1 cellular context compared by ENCODE assay signal in the genomic region with DNA sequence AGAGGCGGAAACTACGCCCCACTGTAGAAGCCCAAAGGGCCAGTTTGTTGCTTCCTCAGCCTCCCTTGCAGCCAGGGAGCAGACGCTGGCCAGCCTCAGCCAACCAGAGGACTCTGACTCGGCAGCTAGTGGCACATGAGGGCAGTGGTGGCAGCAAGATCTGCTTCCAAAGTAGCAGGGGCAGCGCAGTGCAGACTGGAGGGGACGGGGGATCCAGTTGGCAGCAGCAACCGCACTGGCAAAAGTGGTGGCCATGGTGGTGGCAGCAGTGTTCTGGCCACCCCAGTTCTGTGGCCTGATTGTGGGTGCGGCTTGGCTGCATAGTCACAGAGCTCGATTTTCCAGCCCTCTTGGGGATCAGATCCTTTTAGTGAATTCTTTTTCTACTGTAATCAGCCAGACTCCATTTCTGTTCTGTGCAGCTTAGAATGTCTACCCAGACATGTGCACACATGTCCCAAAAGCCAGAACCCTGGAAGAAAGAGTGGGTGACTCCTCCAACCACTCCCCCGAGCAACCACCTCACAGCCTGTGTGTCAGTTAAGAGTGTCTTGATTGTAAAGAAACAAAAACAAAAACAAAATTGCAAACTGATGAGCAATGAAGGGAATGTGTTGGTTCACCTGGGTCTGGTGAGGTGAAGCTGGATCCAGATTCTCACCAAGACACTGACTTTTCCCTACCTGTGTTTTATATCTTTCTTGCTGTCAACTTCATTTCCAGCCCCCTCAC.
TF ChIP-seq lines count a peak whose summit lies in the region.

No MANE protein-coding gene starts in this region.

TF ChIP-seq in H1, 55 proteins besides CTCF, POLR2A, EP300 and RAD21:
- TF ChIP-seq SIRT6 (IDR thresholded peaks at IDR 0.05; ENCODE audit: low read length), result no peak
- no peak for TF ChIP-seq GABPA (IDR thresholded peaks at IDR 0.05; ENCODE audit: borderline replicate concordance, insufficient read depth, low read length)
- no peak for TF ChIP-seq PHF8 (conservative IDR thresholded peaks at IDR 0.05; ENCODE audit: low read depth, low read length)
- TF ChIP-seq JUND (IDR thresholded peaks at IDR 0.05; ENCODE audit: low read length), result no peak
- no peak for TF ChIP-seq CTBP2 (IDR thresholded peaks at IDR 0.05; ENCODE audit: borderline replicate concordance, insufficient read depth, insufficient read length, low read length)
- no peak for TF ChIP-seq SIN3A (conservative IDR thresholded peaks at IDR 0.05 in 1 of 2, IDR thresholded peaks at IDR 0.05 in 1 of 2; ENCODE audit: low read depth in 1 of 2, low read length in 2 of 2)
- TF ChIP-seq EGR1 (IDR thresholded peaks at IDR 0.05; ENCODE audit: borderline replicate concordance, low read depth, low read length), result no peak
- no peak for TF ChIP-seq TEAD4 (IDR thresholded peaks at IDR 0.05; ENCODE audit: low read depth, low read length)
- TF ChIP-seq KDM4A (IDR thresholded peaks at IDR 0.05; ENCODE audit: low read depth, low read length, severe bottlenecking), result no peak
